ENCODE assay signal across 2 cellular contexts in the genomic region with DNA sequence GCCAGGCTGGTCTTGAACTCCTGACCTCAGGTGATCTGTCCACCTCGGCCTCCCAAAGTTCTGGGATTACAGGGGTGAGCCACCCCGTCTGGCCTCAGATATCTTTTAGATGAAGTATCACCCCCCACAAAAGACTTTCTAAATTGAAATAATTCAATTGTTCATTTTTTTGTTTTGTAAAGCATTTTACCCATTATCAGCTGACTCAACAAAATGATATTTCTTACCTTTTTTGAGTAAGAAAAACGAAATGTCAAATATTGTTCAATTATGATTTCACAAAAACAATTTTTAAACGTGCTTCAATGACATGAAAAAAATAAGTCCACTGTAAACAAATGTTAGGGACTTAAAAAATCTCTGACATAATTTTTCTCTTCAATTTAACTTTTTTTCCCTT.
TF ChIP-seq lines count a peak whose summit lies in the region.

No MANE protein-coding gene starts in this region.

TF ChIP-seq in HepG2, 621 proteins besides CTCF, POLR2A, EP300 and RAD21:
- TF ChIP-seq PAWR (CRISPR knock-in tag; IDR thresholded peaks at IDR 0.05; ENCODE audit: borderline replicate concordance): no peak
- TF ChIP-seq PAF1 (CRISPR knock-in tag; IDR thresholded peaks at IDR 0.05): no peak
- TF ChIP-seq, protein P1, sequence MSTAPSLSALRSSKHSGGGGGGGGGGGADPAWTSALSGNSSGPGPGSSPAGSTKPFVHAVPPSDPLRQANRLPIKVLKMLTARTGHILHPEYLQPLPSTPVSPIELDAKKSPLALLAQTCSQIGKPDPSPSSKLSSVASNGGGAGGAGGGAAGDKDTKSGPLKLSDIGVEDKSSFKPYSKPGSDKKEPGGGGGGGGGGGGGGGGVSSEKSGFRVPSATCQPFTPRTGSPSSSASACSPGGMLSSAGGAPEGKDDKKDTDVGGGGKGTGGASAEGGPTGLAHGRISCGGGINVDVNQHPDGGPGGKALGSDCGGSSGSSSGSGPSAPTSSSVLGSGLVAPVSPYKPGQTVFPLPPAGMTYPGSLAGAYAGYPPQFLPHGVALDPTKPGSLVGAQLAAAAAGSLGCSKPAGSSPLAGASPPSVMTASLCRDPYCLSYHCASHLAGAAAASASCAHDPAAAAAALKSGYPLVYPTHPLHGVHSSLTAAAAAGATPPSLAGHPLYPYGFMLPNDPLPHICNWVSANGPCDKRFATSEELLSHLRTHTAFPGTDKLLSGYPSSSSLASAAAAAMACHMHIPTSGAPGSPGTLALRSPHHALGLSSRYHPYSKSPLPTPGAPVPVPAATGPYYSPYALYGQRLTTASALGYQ (CRISPR knock-in tag; IDR thresholded peaks at IDR 0.05): no peak
- no peak for TF ChIP-seq ZNF75D (CRISPR knock-in tag; IDR thresholded peaks at IDR 0.05; ENCODE audit: borderline replicate concordance)
- TF ChIP-seq MAFF (IDR thresholded peaks at IDR 0.05; ENCODE audit: low read depth, low read length): peak; percentile 84
- no peak for TF ChIP-seq ZFX (CRISPR knock-in tag; IDR thresholded peaks at IDR 0.05; ENCODE audit: low read depth)
- TF ChIP-seq NKX3-1 (CRISPR knock-in tag; IDR thresholded peaks at IDR 0.05): no peak
- TF ChIP-seq ZNF83 (CRISPR knock-in tag; IDR thresholded peaks at IDR 0.05; ENCODE audit: borderline replicate concordance): no peak
- TF ChIP-seq ZNF234 (CRISPR knock-in tag; conservative IDR thresholded peaks at IDR 0.05): no peak
- TF ChIP-seq FOSL2 (CRISPR knock-in tag; IDR thresholded peaks at IDR 0.05): no peak
- TF ChIP-seq CEBPG (CRISPR knock-in tag; IDR thresholded peaks at IDR 0.05): no peak
- TF ChIP-seq FOSL1 (CRISPR knock-in tag; IDR thresholded peaks at IDR 0.05; ENCODE audit: borderline replicate concordance): no peak
- no peak for TF ChIP-seq SETDB1 (CRISPR knock-in tag; IDR thresholded peaks at IDR 0.05; ENCODE audit: borderline replicate concordance)
- TF ChIP-seq EZH2 (conservative IDR thresholded peaks at IDR 0.05; ENCODE audit: low read depth, low read length): no peak
- no peak for TF ChIP-seq MYNN (CRISPR knock-in tag; IDR thresholded peaks at IDR 0.05; ENCODE audit: low read depth)
- TF ChIP-seq ZNF773 (CRISPR knock-in tag; IDR thresholded peaks at IDR 0.05; ENCODE audit: borderline replicate concordance): no peak
- TF ChIP-seq, protein P2, sequence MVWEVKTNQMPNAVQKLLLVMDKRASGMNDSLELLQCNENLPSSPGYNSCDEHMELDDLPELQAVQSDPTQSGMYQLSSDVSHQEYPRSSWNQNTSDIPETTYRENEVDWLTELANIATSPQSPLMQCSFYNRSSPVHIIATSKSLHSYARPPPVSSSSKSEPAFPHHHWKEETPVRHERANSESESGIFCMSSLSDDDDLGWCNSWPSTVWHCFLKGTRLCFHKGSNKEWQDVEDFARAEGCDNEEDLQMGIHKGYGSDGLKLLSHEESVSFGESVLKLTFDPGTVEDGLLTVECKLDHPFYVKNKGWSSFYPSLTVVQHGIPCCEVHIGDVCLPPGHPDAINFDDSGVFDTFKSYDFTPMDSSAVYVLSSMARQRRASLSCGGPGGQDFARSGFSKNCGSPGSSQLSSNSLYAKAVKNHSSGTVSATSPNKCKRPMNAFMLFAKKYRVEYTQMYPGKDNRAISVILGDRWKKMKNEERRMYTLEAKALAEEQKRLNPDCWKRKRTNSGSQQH (CRISPR knock-in tag; IDR thresholded peaks at IDR 0.05; ENCODE audit: low read depth): no peak
- no peak for TF ChIP-seq ZNF431 (CRISPR knock-in tag; IDR thresholded peaks at IDR 0.05; ENCODE audit: borderline replicate concordance, low read depth)
- no peak for TF ChIP-seq RFXANK (CRISPR knock-in tag; IDR thresholded peaks at IDR 0.05)
- TF ChIP-seq MAFK (conservative IDR thresholded peaks at IDR 0.05 in 1 of 2, IDR thresholded peaks at IDR 0.05 in 1 of 2; ENCODE audit: low read length in 2 of 2): peak; percentile 75 to 93
- no peak for TF ChIP-seq TCF12 (IDR thresholded peaks at IDR 0.05)
- no peak for TF ChIP-seq TCF12 (CRISPR knock-in tag; IDR thresholded peaks at IDR 0.05)
- TF ChIP-seq CBX2 (IDR thresholded peaks at IDR 0.05; ENCODE audit: low read depth, low read length): peak; percentile 47; the same call in 1 of the 2 replicates
- no peak for TF ChIP-seq CBX2 (CRISPR knock-in tag; IDR thresholded peaks at IDR 0.05; ENCODE audit: low read depth)
- TF ChIP-seq, protein P3, sequence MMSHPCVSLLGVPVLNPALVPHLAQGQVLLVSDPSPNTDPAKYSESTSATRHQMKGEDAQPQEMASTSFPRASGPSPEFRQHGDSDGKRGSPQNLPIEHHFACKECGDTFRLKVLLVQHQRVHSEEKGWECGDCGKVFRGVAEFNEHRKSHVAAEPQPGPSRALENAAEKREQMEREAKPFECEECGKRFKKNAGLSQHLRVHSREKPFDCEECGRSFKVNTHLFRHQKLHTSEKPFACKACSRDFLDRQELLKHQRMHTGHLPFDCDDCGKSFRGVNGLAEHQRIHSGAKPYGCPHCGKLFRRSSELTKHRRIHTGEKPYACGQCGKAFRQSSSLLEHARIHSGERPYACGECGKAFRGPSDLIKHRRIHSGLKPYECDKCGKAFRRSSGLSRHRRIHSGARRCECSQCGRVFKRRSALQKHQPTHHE (CRISPR knock-in tag; IDR thresholded peaks at IDR 0.05; ENCODE audit: borderline replicate concordance): no peak
- TF ChIP-seq LRRFIP1 (CRISPR knock-in tag; conservative IDR thresholded peaks at IDR 0.05): no peak
- no peak for TF ChIP-seq PLRG1 (conservative IDR thresholded peaks at IDR 0.05)
- no peak for TF ChIP-seq ZNF333 (CRISPR knock-in tag; IDR thresholded peaks at IDR 0.05; ENCODE audit: borderline replicate concordance)
- TF ChIP-seq ZNF441 (CRISPR knock-in tag; IDR thresholded peaks at IDR 0.05; ENCODE audit: borderline replicate concordance): no peak

TF ChIP-seq in endothelial cell of umbilical vein, 7 proteins besides CTCF, POLR2A, EP300 and RAD21:
- TF ChIP-seq EZH2 (IDR thresholded peaks at IDR 0.05; ENCODE audit: borderline replicate concordance, low read depth, low read length, severe bottlenecking) (no peak), POLR2AphosphoS5 (IDR thresholded peaks at IDR 0.05; ENCODE audit: insufficient read depth, low read depth, low read length) (no peak), FOS (IDR thresholded peaks at IDR 0.05; ENCODE audit: borderline replicate concordance, insufficient read depth, low read length) (no peak), MAX (IDR thresholded peaks at IDR 0.05; ENCODE audit: insufficient read depth, insufficient read length) (no peak), JUN (IDR thresholded peaks at IDR 0.05; ENCODE audit: borderline replicate concordance, insufficient read depth, insufficient read length, low read depth) (no peak), MYC (IDR thresholded peaks at IDR 0.05; ENCODE audit: low read depth, low read length) (no peak), GATA2 (IDR thresholded peaks at IDR 0.05; ENCODE audit: insufficient read depth, insufficient read length, low read depth, low read length) (no peak)
